In the genomic region with DNA sequence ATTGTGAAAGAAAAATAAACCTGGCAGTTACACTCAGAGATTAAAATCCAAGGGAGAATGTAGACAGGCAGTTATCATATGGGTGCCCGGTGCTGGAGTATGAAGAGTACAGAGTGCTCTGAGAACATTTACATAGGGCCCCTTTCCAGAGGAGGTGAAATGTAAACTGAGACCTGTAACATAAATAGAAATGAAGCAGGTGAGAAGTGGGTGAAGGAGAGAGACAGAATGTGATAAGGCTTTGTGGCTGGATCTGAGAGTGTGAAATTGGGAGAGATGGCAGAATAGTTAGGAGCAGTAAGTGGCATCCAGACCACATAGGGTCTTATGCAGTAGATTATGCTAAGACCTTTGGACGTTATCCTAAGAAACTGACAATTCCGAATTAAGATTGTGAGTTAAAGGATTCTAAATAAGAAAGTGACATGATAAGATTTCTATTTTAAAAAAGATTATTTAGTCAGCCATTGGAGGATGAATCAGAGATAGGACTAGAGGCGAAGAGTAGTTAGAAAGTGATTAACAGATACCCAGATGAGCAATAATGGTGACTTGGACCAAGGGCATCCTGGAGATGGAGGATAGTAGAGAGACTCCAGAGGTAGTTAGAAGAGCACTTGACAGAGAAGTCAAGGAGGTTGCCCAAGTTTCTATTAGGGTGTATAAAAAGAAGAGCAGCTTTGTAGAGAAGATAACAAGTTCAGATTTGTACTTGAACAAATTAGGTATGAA, we compare ENCODE assay signal across 13 cellular contexts. TPM values are rescaled to one million over a fixed set of nuclear protein-coding genes. Genes with fewer than 3 reads are reported as not detected.
DNase-seq lines count a peak whose midpoint lies in the region; ATAC-seq and TF ChIP-seq lines count a peak whose summit lies in the region.
"Had no signal": no experiment of that assay in that cellular context is flagged by ENCODE, and none has a peak within 500 bp of the region (broad histone marks: within the 10 kb centered on the region; RNA-seq: fewer than 3 reads in every experiment).

No MANE protein-coding gene starts in this region.

- BruUV-seq in PC-3 (replicated peaks; lab: Mats Ljungman, UMichigan): no TSS peak

- H3K4me1 ChIP-seq in PC-3 (ENCODE audit: insufficient read depth, low read length): peaks cover 11% of the 10 kb centered on the region; the same call in 1 of the 2 replicates
- H3K4me1 ChIP-seq: Caco-2 had no signal

- CTCF ChIA-PET in PC-3 (lab: Charles Lee): no interaction called here

- TF ChIP-seq CTCF in GM06990 (IDR thresholded peaks at IDR 0.05; ENCODE audit: insufficient read depth, low read length, poor library complexity, severe bottlenecking): no peak
- TF ChIP-seq CTCF in PC-3 (conservative IDR thresholded peaks at IDR 0.05; ENCODE audit: low read depth, low read length): no peak

- DNase-seq in GM06990 (ENCODE audit: extremely low read depth, insufficient read length): peak; percentile 22
- no peak for DNase-seq in PC-3
- DNase-seq in inferior parietal cortex (ENCODE audit: extremely low spot score): peak; percentile 13
- DNase-seq in NCI-H345 treated with DMSO at 0.1 percent for 48 hours (lab: John Stamatoyannopoulos, UW; ENCODE audit: unreplicated experiment): no peak
- no peak for DNase-seq in dermis blood vessel endothelial cell
- DNase-seq: activated CD4-positive, alpha-beta memory T cell treated with anti-CD3 and anti-CD28 coated beads for 36 hours; Caco-2; thyroid gland had no signal

- POLR2A ChIA-PET in PC-3 (lab: Charles Lee; ENCODE audit: unreplicated experiment): no interaction called here

- no peaks in the 10 kb centered on the region for H4K20me1 ChIP-seq in PC-3 (ENCODE audit: low read length)

- no peaks in the 10 kb centered on the region for H3K79me2 ChIP-seq in PC-3 (ENCODE audit: low read length)

- no peaks in the 10 kb centered on the region for H3K9me3 ChIP-seq in PC-3 (ENCODE audit: low read length)
- H3K9me3 ChIP-seq: thyroid gland had no signal

- no peaks in the 10 kb centered on the region for H3K36me3 ChIP-seq in GM06990 (ENCODE audit: control insufficient read depth, insufficient read depth, low read length)
- H3K36me3 ChIP-seq in PC-3 (ENCODE audit: low read depth, low read length): no peaks in the 10 kb centered on the region
- H3K36me3 ChIP-seq: thyroid gland had no signal

- H3K4me2 ChIP-seq in PC-3 (ENCODE audit: low read length): peak overlapping the region; percentile 42; the same call in 1 of the 2 replicates

- no peaks in the 10 kb centered on the region for H3K9me2 ChIP-seq in PC-3 (replicated peaks; ENCODE audit: low read length)

- peak; percentile 44 for ATAC-seq in GM21717 (IDR thresholded peaks at IDR 0.05; ENCODE audit: unreplicated experiment)
- no peak; the same call in 1 of the 2 replicates for ATAC-seq in PC-3
- no peak for ATAC-seq in HG02981 (IDR thresholded peaks at IDR 0.05; ENCODE audit: unreplicated experiment)
- no peak for ATAC-seq in GM21367 (IDR thresholded peaks at IDR 0.05; ENCODE audit: unreplicated experiment)
- ATAC-seq: SK-N-SH treated with all-trans-retinoic acid at 6 μM for 48 hours had no signal

- intact Hi-C loops in PC-3 (cut with micrococcal nuclease): loop anchor here (1.0 to 2.0 kb wide), 2 partner anchors 39 to 421 kb away; no protein-coding TSS in a partner anchor

- H3K27ac ChIP-seq in PC-3 (ENCODE audit: low read length): no peak overlapping the region
- H3K27ac ChIP-seq: thyroid gland had no signal

- H3K27me3 ChIP-seq in GM06990 (replicated peaks; ENCODE audit: control insufficient read depth, insufficient read depth, low read length) (no peaks in the 10 kb centered on the region), PC-3 (ENCODE audit: low read length) (no peaks in the 10 kb centered on the region)
- H3K27me3 ChIP-seq: thyroid gland had no signal

- no peak overlapping the region for H3K9ac ChIP-seq in PC-3 (ENCODE audit: low read length)

- H3F3A ChIP-seq in PC-3 (ENCODE audit: low read length, unreplicated experiment): no peaks in the 10 kb centered on the region

- H2AFZ ChIP-seq in PC-3 (ENCODE audit: low read length): no peak overlapping the region

- no peak overlapping the region for H3K4me3 ChIP-seq in GM06990 (replicated peaks; ENCODE audit: low read depth, low read length)
- H3K4me3 ChIP-seq in PC-3 (ENCODE audit: low read length): no peak overlapping the region
- H3K4me3 ChIP-seq: thyroid gland had no signal

RNA-seq across cellular contexts. Expression of a gene that starts 36.7 kb away (rescaled TPM):
- total RNA-seq in PC-3 (2014; rRNA removed) (1.6 and 5.2 TPM in 2 replicates), dermis blood vessel endothelial cell (0.34 and 0.65 TPM in 2 replicates)
- total RNA-seq: kidney epithelial cell had no signal

Comparison
In these comparisons a context has a peak if more than half of its experiments do, and no peak if none do; other contexts are left out.
1. DNase-seq: peak in GM06990 (single experiment) and inferior parietal cortex (single experiment); none in PC-3 (single experiment), NCI-H345 treated with DMSO at 0.1 percent for 48 hours (single experiment) and dermis blood vessel endothelial cell (single experiment).